ENCODE assay signal across 9 cellular contexts in genomic region chr13:21124853-21125252, GRCh38. TPM values are rescaled to one million over a fixed set of nuclear protein-coding genes. Genes with fewer than 3 reads are reported as not detected.
A peak's percentile ranks its signal among the peaks of the same experiment; 100 is the strongest.
DNase-seq lines count a peak whose midpoint lies in the region; ATAC-seq and TF ChIP-seq lines count a peak whose summit lies in the region.
"Had no signal": no experiment of that assay in that cellular context is flagged by ENCODE, and none has a peak within 500 bp of the region (broad histone marks: within the 10 kb centered on the region; RNA-seq: fewer than 3 reads in every experiment).

No MANE protein-coding gene starts in this region.

- H3K9me2 ChIP-seq in hepatocyte (replicated peaks; ENCODE audit: insufficient read depth), result no peaks in the 10 kb centered on the region

- H3K9me3 ChIP-seq in BLaER1, result no peaks in the 10 kb centered on the region
- H3K9me3 ChIP-seq in hepatocyte (ENCODE audit: low read depth), result no peaks in the 10 kb centered on the region

- TF ChIP-seq CTCF in hepatocyte (IDR thresholded peaks at IDR 0.05; ENCODE audit: poor library complexity), result no peak

- no peaks in the 10 kb centered on the region for H4K20me1 ChIP-seq in BLaER1
- H4K20me1 ChIP-seq in hepatocyte (ENCODE audit: insufficient read depth, poor library complexity, severe bottlenecking), result no peaks in the 10 kb centered on the region

- no peak overlapping the region for H3K27ac Mint-ChIP-seq in natural killer cell treated with Interleukin-12 subunit alpha and Interleukin-12 subunit beta and Interleukin-15 and Interleukin-18, amount 100 ng/mL, for 72 hours

- peaks cover 4% of the 10 kb centered on the region for H3K36me3 Mint-ChIP-seq in natural killer cell treated with Interleukin-12 subunit alpha and Interleukin-12 subunit beta and Interleukin-15 and Interleukin-18, amount 100 ng/mL, for 72 hours

- 54% methylated on average over 7 of the region's 7 CpGs for WGBS in hepatocyte (ENCODE audit: low lambda C conversion rate, missing lambda C conversion rate)

- H3K4me3 Mint-ChIP-seq in natural killer cell treated with Interleukin-12 subunit alpha and Interleukin-12 subunit beta and Interleukin-15 and Interleukin-18, amount 100 ng/mL, for 72 hours, result no peak overlapping the region
- H3K4me3 Mint-ChIP-seq: central memory CD8-positive, alpha-beta T cell had no signal

- no peaks in the 10 kb centered on the region for H3K4me1 Mint-ChIP-seq in natural killer cell treated with Interleukin-12 subunit alpha and Interleukin-12 subunit beta and Interleukin-15 and Interleukin-18, amount 100 ng/mL, for 72 hours (ENCODE audit: low read depth in 2 of 2)
- H3K4me1 Mint-ChIP-seq: central memory CD8-positive, alpha-beta T cell had no signal

- H3K27me3 ChIP-seq in BLaER1 (no peaks in the 10 kb centered on the region), hepatocyte (no peaks in the 10 kb centered on the region)

- no peak overlapping the region for H2AFZ ChIP-seq in hepatocyte

- no peak overlapping the region for H3K9ac ChIP-seq in BLaER1

- H3K27ac ChIP-seq in BLaER1 (no peak overlapping the region), hepatocyte (no peak overlapping the region)

- H3K27me3 Mint-ChIP-seq in natural killer cell treated with Interleukin-12 subunit alpha and Interleukin-12 subunit beta and Interleukin-15 and Interleukin-18, amount 100 ng/mL, for 72 hours, result peaks cover 3 to 4% of the 10 kb centered on the region in 2 donors

- H3K36me3 ChIP-seq in BLaER1 (no peaks in the 10 kb centered on the region), hepatocyte (replicated peaks; ENCODE audit: insufficient read depth, low read depth) (no peaks in the 10 kb centered on the region)

- ATAC-seq in GM21576 (IDR thresholded peaks at IDR 0.05; ENCODE audit: unreplicated experiment) (no peak), GM19455 (IDR thresholded peaks at IDR 0.05; ENCODE audit: unreplicated experiment) (no peak)
- no peak for ATAC-seq in natural killer cell treated with Interleukin-12 subunit alpha and Interleukin-12 subunit beta and Interleukin-15 and Interleukin-18, amount 100 ng/mL, for 72 hours

- H3K4me1 ChIP-seq in BLaER1 (peaks cover 12% of the 10 kb centered on the region), hepatocyte (ENCODE audit: insufficient read depth) (no peaks in the 10 kb centered on the region)

- H3K4me2 ChIP-seq in BLaER1 (0 out of 2 replicates have a peak overlapping the region, but pooled peaks have one; percentile 6), hepatocyte (no peak overlapping the region)

- no peak overlapping the region for H3K4me3 ChIP-seq in BLaER1
- no peak overlapping the region for H3K4me3 ChIP-seq in hepatocyte

- H3K9me3 Mint-ChIP-seq in natural killer cell treated with Interleukin-12 subunit alpha and Interleukin-12 subunit beta and Interleukin-15 and Interleukin-18, amount 100 ng/mL, for 72 hours, result no peaks in the 10 kb centered on the region
- H3K9me3 Mint-ChIP-seq: central memory CD8-positive, alpha-beta T cell had no signal

- DNase-seq in M059J (ENCODE audit: low read depth) (peak; percentile 70), SHP77 treated with DMSO at 0.1 percent for 48 hours (lab: John Stamatoyannopoulos, UW) (peak; percentile 93), hepatocyte (ENCODE audit: low spot score) (peak; percentile 69), 8988T (no peak)
- DNase-seq in natural killer cell treated with Interleukin-12 subunit alpha and Interleukin-12 subunit beta and Interleukin-15 and Interleukin-18, amount 100 ng/mL, for 72 hours (ENCODE audit: low spot score), result no peak

- H3K79me2 ChIP-seq in hepatocyte, result no peaks in the 10 kb centered on the region

RNA-seq across cellular contexts. Expression of gene SAP18, which starts 15.1 kb away (rescaled TPM):
- total RNA-seq in M059J (2014; rRNA removed; shearing (Covaris generic)), result 70.0 and 85.1 TPM in 2 replicates
- total RNA-seq in hepatocyte, result 68.7 and 81.0 TPM in 2 replicates
- polyA plus RNA-seq in hepatocyte, result 348 and 401 TPM in 2 replicates
- total RNA-seq in natural killer cell treated with Interleukin-12 subunit alpha and Interleukin-12 subunit beta and Interleukin-15 and Interleukin-18, amount 100 ng/mL, for 72 hours, result 100 to 1,000 TPM; 178 to 245 TPM

RNA-seq across cellular contexts. Expression of gene SKA3, which starts 51.5 kb away (rescaled TPM):
- 37.2 and 39.2 TPM in 2 replicates for total RNA-seq in M059J (2014; rRNA removed; shearing (Covaris generic))
- total RNA-seq in hepatocyte, result 4.9 and 5.6 TPM in 2 replicates
- polyA plus RNA-seq in hepatocyte, result 3.1 and 5.6 TPM in 2 replicates
- total RNA-seq in natural killer cell treated with Interleukin-12 subunit alpha and Interleukin-12 subunit beta and Interleukin-15 and Interleukin-18, amount 100 ng/mL, for 72 hours, result 10 to 100 TPM; 18.1 to 31.1 TPM

RNA-seq across cellular contexts. Expression of gene MRPL57, which starts 51.6 kb away (rescaled TPM):
- total RNA-seq in M059J (2014; rRNA removed; shearing (Covaris generic)), result 40.6 and 44.4 TPM in 2 replicates
- 25.1 and 26.6 TPM in 2 replicates for total RNA-seq in hepatocyte
- polyA plus RNA-seq in hepatocyte, result 54.1 and 57.1 TPM in 2 replicates
- 10 to 100 TPM; 17.3 to 23.8 TPM for total RNA-seq in natural killer cell treated with Interleukin-12 subunit alpha and Interleukin-12 subunit beta and Interleukin-15 and Interleukin-18, amount 100 ng/mL, for 72 hours

Comparison
In these comparisons a context has a peak if more than half of its experiments do, and no peak if none do; other contexts are left out.
1. DNase-seq: peak in M059J (single experiment), SHP77 treated with DMSO at 0.1 percent for 48 hours (single experiment) and hepatocyte (single experiment); none in natural killer cell treated with Interleukin-12 subunit alpha and Interleukin-12 subunit beta and Interleukin-15 and Interleukin-18, amount 100 ng/mL, for 72 hours (single experiment) and 8988T (single experiment).